7 cellular contexts compared by ENCODE assay signal in genomic region chr7:151012921-151013347, GRCh38. TPM values are rescaled to one million over a fixed set of nuclear protein-coding genes. Genes with fewer than 3 reads are reported as not detected.
DNase-seq lines count a peak whose midpoint lies in the region; ATAC-seq and TF ChIP-seq lines count a peak whose summit lies in the region.

No MANE protein-coding gene starts in this region.

- H3K27me3 ChIP-seq in KMS-11 (ENCODE audit: insufficient read depth, low read depth), result no peaks in the 10 kb centered on the region; the same call in 1 of the 2 replicates
- peaks cover 0 to 23% of the 10 kb centered on the region in 2 donors for H3K27me3 ChIP-seq in body of pancreas

- peak; percentile 56 for TF ChIP-seq CTCF in KMS-11 (conservative IDR thresholded peaks at IDR 0.05; ENCODE audit: low read depth, low read length)
- TF ChIP-seq CTCF in body of pancreas (IDR thresholded peaks at IDR 0.05), result peak; percentile 11 to 53 (median 50)

- H3K9me3 ChIP-seq in body of pancreas, result no peaks in the 10 kb centered on the region

- no peaks in the 10 kb centered on the region for H3K79me2 ChIP-seq in KMS-11 (ENCODE audit: insufficient read depth, low read depth)

- WGBS in body of pancreas, 2 donors, result 23 to 25% methylated on average over 19 of the region's 23 CpGs

- intact Hi-C loops in body of pancreas (cut with DNase I), result no loop called here

- peak; percentile 50 for DNase-seq in EH (ENCODE audit: low read depth)
- peak; percentile 25 to 57 (median 40) for DNase-seq in body of pancreas
- peak; percentile 88 for DNase-seq in left kidney (ENCODE audit: low read depth, low spot score)

- no peak for TF ChIP-seq POLR2A in body of pancreas (IDR thresholded peaks at IDR 0.05)

- ATAC-seq in body of pancreas (peak; percentile 41), GM18909 (IDR thresholded peaks at IDR 0.05; ENCODE audit: poor library complexity, unreplicated experiment) (no peak), GM18498 (IDR thresholded peaks at IDR 0.05; ENCODE audit: unreplicated experiment) (no peak), HG03571 (IDR thresholded peaks at IDR 0.05; ENCODE audit: unreplicated experiment) (no peak)

- no peaks in the 10 kb centered on the region for H4K20me1 ChIP-seq in KMS-11 (ENCODE audit: insufficient read depth)

- H3K4me1 ChIP-seq in KMS-11 (ENCODE audit: low read depth, poor library complexity, severe bottlenecking), result peaks cover 14% of the 10 kb centered on the region
- peaks cover 28% of the 10 kb centered on the region for H3K4me1 ChIP-seq in body of pancreas

- H3K9ac ChIP-seq in KMS-11, result peak overlapping the region; percentile 86; the same call in 1 of the 2 replicates

- H3K4me3 ChIP-seq in KMS-11 (IDR thresholded peaks at IDR 0.05; ENCODE audit: insufficient read depth, low read depth, low read length), result no peak overlapping the region
- H3K4me3 ChIP-seq in body of pancreas, result no peak overlapping the region

- H3K4me2 ChIP-seq in KMS-11, result peak overlapping the region; percentile 93; the same call in 1 of the 2 replicates

- peak overlapping the region; percentile 97; the same call in 1 of the 2 replicates for H2AFZ ChIP-seq in KMS-11 (ENCODE audit: low read depth)

- H3K27ac ChIP-seq in KMS-11, result peak overlapping the region; percentile 55; the same call in 1 of the 2 replicates
- no peak overlapping the region for H3K27ac ChIP-seq in body of pancreas

- no peaks in the 10 kb centered on the region for H3K36me3 ChIP-seq in KMS-11 (ENCODE audit: insufficient read depth)
- no peaks in the 10 kb centered on the region for H3K36me3 ChIP-seq in body of pancreas (replicated peaks in 1 of 2; ENCODE audit: insufficient read depth in 1 of 2, low read depth in 2 of 2)

RNA-seq across cellular contexts. Expression of gene ATG9B, which starts 11.4 kb away (rescaled TPM):
- total RNA-seq in body of pancreas, result not detected

RNA-seq across cellular contexts. Expression of gene ABCB8, which starts 15.3 kb away (rescaled TPM):
- 10 to 100 TPM in 1 of 2 donors, 1 to 10 TPM in 1; 8.8 to 39.6 TPM for total RNA-seq in body of pancreas

RNA-seq across cellular contexts. Expression of gene NOS3, which starts 22.1 kb away (rescaled TPM):
- total RNA-seq in body of pancreas, result 1 to 10 TPM; 4.9 to 7.6 TPM

RNA-seq across cellular contexts. Expression of gene KCNH2, which starts 34.8 kb away (rescaled TPM):
- total RNA-seq in body of pancreas, result 1 to 10 TPM; 3.6 to 5.3 TPM

RNA-seq across cellular contexts. Expression of gene ASIC3, which starts 35.4 kb away (rescaled TPM):
- 1 to 10 TPM in 1 of 2 donors, under 1 TPM in 1; 0.78 to 1.3 TPM for total RNA-seq in body of pancreas
